Comparison of ENCODE assay signal across 20 cellular contexts in the genomic region with DNA sequence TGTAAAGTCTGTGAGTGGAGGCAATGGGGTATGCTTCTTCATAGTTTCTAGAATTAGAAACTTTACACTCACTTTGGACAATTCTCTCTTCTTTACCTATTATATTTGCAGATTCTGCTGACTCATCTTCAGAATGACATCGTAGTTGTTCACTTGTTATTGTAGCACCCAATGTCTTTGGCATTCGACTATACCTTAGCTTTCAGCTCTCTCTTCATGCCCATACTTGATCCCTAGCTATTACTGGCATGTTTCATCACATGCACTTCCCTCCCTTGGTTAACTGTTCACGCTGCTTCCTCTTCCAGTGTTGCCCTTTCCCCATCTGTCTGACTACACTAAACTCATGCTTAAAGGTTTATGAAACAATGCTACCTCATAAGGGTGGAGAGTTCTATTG.
A peak's percentile ranks its signal among the peaks of the same experiment; 100 is the strongest.
DNase-seq lines count a peak whose midpoint lies in the region; ATAC-seq and TF ChIP-seq lines count a peak whose summit lies in the region.
"Had no signal": no experiment of that assay in that cellular context is flagged by ENCODE, and none has a peak within 500 bp of the region (broad histone marks: within the 10 kb centered on the region; RNA-seq: fewer than 3 reads in every experiment).

No MANE protein-coding gene starts in this region.

- no peak for TF ChIP-seq POLR2A in IMR-90 (IDR thresholded peaks at IDR 0.05; ENCODE audit: low read depth, low read length)

- H2AFZ ChIP-seq in IMR-90 (replicated peaks; ENCODE audit: low read length, poor library complexity) = no peak overlapping the region

- H3K27me3 ChIP-seq in Caco-2 (replicated peaks; ENCODE audit: control insufficient read depth, insufficient read depth, low read length) = no peaks in the 10 kb centered on the region
- H3K27me3 ChIP-seq in IMR-90 (ENCODE audit: control insufficient read depth, insufficient read depth, low read length) = no peaks in the 10 kb centered on the region
- no peaks in the 10 kb centered on the region for H3K27me3 ChIP-seq in RWPE2 (ENCODE audit: insufficient read depth, poor library complexity, severe bottlenecking)
- no peaks in the 10 kb centered on the region for H3K27me3 ChIP-seq in left ventricle myocardium inferior (ENCODE audit: low read depth)
- H3K27me3 ChIP-seq: testis had no signal

- no peak overlapping the region for H3K27ac Mint-ChIP-seq in Caco-2 (ENCODE audit: unreplicated experiment)
- H3K27ac Mint-ChIP-seq: T-cell had no signal

- H2BK120ac ChIP-seq in IMR-90 (ENCODE audit: low read depth, low read length) = peak overlapping the region; percentile 80

- peak overlapping the region; percentile 91 for H2AK5ac ChIP-seq in IMR-90 (ENCODE audit: low read depth, low read length)

- no peak overlapping the region for H3K4me3 Mint-ChIP-seq in Caco-2 (ENCODE audit: unreplicated experiment)
- H3K4me3 Mint-ChIP-seq: T-cell had no signal

- H2AK9ac ChIP-seq in IMR-90 (replicated peaks; ENCODE audit: low read depth, low read length, poor library complexity) = no peak overlapping the region

- H3K4ac ChIP-seq in IMR-90 (ENCODE audit: low read depth, low read length) = peak overlapping the region; percentile 57; the same call in 1 of the 2 replicates

- H3K14ac ChIP-seq in IMR-90 (replicated peaks; ENCODE audit: low read depth, low read length) = peak overlapping the region; percentile 62

- DNase-seq in Caco-2 = no peak
- peak; percentile 41 for DNase-seq in IMR-90
- DNase-seq in RWPE2 (ENCODE audit: low spot score) = no peak
- DNase-seq in fibroblast of the aortic adventitia (ENCODE audit: low read depth) = peak; percentile 43
- DNase-seq in stimulated activated naive CD8-positive, alpha-beta T cell treated with anti-CD3 and anti-CD28 coated beads, Interleukin-15, Interleukin-2, amounts not matched to agents 100 U/mL and 50 U/mL, for 24 hours = no peak
- DNase-seq in hippocampal formation (lab: John Stamatoyannopoulos, UW) = no peak
- no peak for DNase-seq in left ventricle myocardium inferior
- DNase-seq in activated naive CD4-positive, alpha-beta T cell treated with Interleukin-2 at 50 U/mL for 16 hours = no peak
- DNase-seq: activated CD8-positive, alpha-beta memory T cell treated with anti-CD3 and anti-CD28 coated beads for 24 hours; amygdala; C1 segment of cervical spinal cord; DND-41; head of caudate nucleus; NCI-H1105 treated with DMSO at 0.1 percent for 48 hours; NCI-H345; stimulated activated CD4-positive, alpha-beta T cell treated with anti-CD3 and anti-CD28 coated beads, Interleukin-2, amount 100 ng/mL, for 48 hours; T-cell; testis; WERI-Rb-1 had no signal

- H3K4me3 ChIP-seq in Caco-2 (ENCODE audit: low read depth, low read length) = no peak overlapping the region
- no peak overlapping the region for H3K4me3 ChIP-seq in IMR-90 (ENCODE audit: insufficient read depth, low read depth, low read length)
- H3K4me3 ChIP-seq in RWPE2 (ENCODE audit: severe bottlenecking) = no peak overlapping the region
- no peak overlapping the region for H3K4me3 ChIP-seq in fibroblast of the aortic adventitia (ENCODE audit: low read depth, low read length)
- no peak overlapping the region for H3K4me3 ChIP-seq in left ventricle myocardium inferior
- H3K4me3 ChIP-seq: testis had no signal

- peak overlapping the region; percentile 93; the same call in 2 of the 3 replicates for H2BK15ac ChIP-seq in IMR-90 (ENCODE audit: low read depth, low read length)

- H3K4me1 ChIP-seq in Caco-2 (peaks cover 21% of the 10 kb centered on the region), IMR-90 (ENCODE audit: control insufficient read depth, insufficient read depth, low read length) (peaks cover 19% of the 10 kb centered on the region), RWPE2 (ENCODE audit: insufficient read depth, poor library complexity, severe bottlenecking) (peaks cover 46% of the 10 kb centered on the region), left ventricle myocardium inferior (no peaks in the 10 kb centered on the region)
- H3K4me1 ChIP-seq: testis had no signal

- dilution Hi-C loops in IMR-90 (cut with HindIII; ENCODE audit: low sequenced_read_pairs, unreplicated experiment) = loop anchor here (25.0 kb wide), 1 partner anchor 296 kb away; a partner anchor contains a TSS

- TSS peak; percentile 91 for BruUV-seq in Caco-2 (replicated peaks; lab: Mats Ljungman, UMichigan)
- no TSS peak for BruUV-seq in IMR-90 (replicated peaks; lab: Mats Ljungman, UMichigan)

- H4K20me1 ChIP-seq in IMR-90 (ENCODE audit: insufficient read depth, low read length) = no peaks in the 10 kb centered on the region

- peak overlapping the region; percentile 53 for H4K5ac ChIP-seq in IMR-90 (ENCODE audit: low read depth, low read length)

- in situ Hi-C loops in IMR-90 (cut with MboI; ENCODE audit: low sequenced_read_pairs) = no loop called here

- H2BK5ac ChIP-seq in IMR-90 (ENCODE audit: low read depth, low read length, poor library complexity, severe bottlenecking) = peak overlapping the region; percentile 56

- H4K91ac ChIP-seq in IMR-90 (ENCODE audit: insufficient read depth, low read depth, low read length) = peak overlapping the region; percentile 75

- no peaks in the 10 kb centered on the region for H3K27me3 Mint-ChIP-seq in Caco-2 (ENCODE audit: insufficient read depth, unreplicated experiment)

- H3K9me3 Mint-ChIP-seq in Caco-2 (ENCODE audit: unreplicated experiment) = peaks cover 16% of the 10 kb centered on the region
- H3K9me3 Mint-ChIP-seq: T-cell had no signal

- ATAC-seq in IMR-90 (ENCODE audit: low read depth) = no peak
- peak; percentile 94 for ATAC-seq in RWPE2 (ENCODE audit: low read depth)
- ATAC-seq in stimulated activated naive CD8-positive, alpha-beta T cell treated with anti-CD3 and anti-CD28 coated beads, Interleukin-15, Interleukin-2, amounts not matched to agents 100 U/mL and 50 U/mL, for 24 hours = no peak
- ATAC-seq: sciatic nerve, T-cell had no signal

- TF ChIP-seq RAD21 in IMR-90 (IDR thresholded peaks at IDR 0.05; ENCODE audit: low read length) = no peak

- TF ChIP-seq CTCF in Caco-2 (IDR thresholded peaks at IDR 0.05; ENCODE audit: insufficient read depth in 1 of 2, low read depth in 1 of 2, low read length in 1 of 2, severe bottlenecking in 1 of 2, unreplicated experiment in 1 of 2) (no peak), IMR-90 (conservative IDR thresholded peaks at IDR 0.05; ENCODE audit: low read depth, low read length) (no peak), RWPE2 (IDR thresholded peaks at IDR 0.05; ENCODE audit: poor library complexity, severe bottlenecking) (no peak), fibroblast of the aortic adventitia (IDR thresholded peaks at IDR 0.05; ENCODE audit: insufficient read depth, low read length) (no peak), left ventricle myocardium inferior (IDR thresholded peaks at IDR 0.05; ENCODE audit: borderline replicate concordance) (no peak)

- no peaks in the 10 kb centered on the region for H3K36me3 ChIP-seq in Caco-2 (ENCODE audit: control insufficient read depth, insufficient read depth, low read length)
- H3K36me3 ChIP-seq in IMR-90 (ENCODE audit: control insufficient read depth, insufficient read depth, low read length) = no peaks in the 10 kb centered on the region
- H3K36me3 ChIP-seq in RWPE2 (ENCODE audit: low read depth) = no peaks in the 10 kb centered on the region
- H3K36me3 ChIP-seq in left ventricle myocardium inferior = no peaks in the 10 kb centered on the region
- H3K36me3 ChIP-seq: WERI-Rb-1 had no signal

- peaks cover 5% of the 10 kb centered on the region for H3K36me3 Mint-ChIP-seq in Caco-2 (ENCODE audit: insufficient read depth, unreplicated experiment)
- H3K36me3 Mint-ChIP-seq: T-cell had no signal

- POLR2A ChIA-PET in Caco-2 (lab: Charles Lee) (no interaction called here), IMR-90 (lab: Charles Lee; ENCODE audit: unreplicated experiment) (no interaction called here)

- no peak overlapping the region for H3K56ac ChIP-seq in IMR-90 (ENCODE audit: extremely low read depth, insufficient read depth, low read length)

- no peak overlapping the region for H3K9ac ChIP-seq in IMR-90 (ENCODE audit: low read depth, low read length)

- H4K8ac ChIP-seq in IMR-90 (ENCODE audit: low read depth in 2 of 2, low read length in 2 of 2) = peak overlapping the region; percentile 53 to 85; a peak in 3 of 4 replicates

- peaks cover 16% of the 10 kb centered on the region for H3K4me1 Mint-ChIP-seq in Caco-2 (ENCODE audit: low read depth, unreplicated experiment)
- H3K4me1 Mint-ChIP-seq: T-cell had no signal

- CTCF ChIA-PET in Caco-2 (lab: Charles Lee) (no interaction called here), IMR-90 (lab: Yijun Ruan, JAX) (no interaction called here)

- 93% methylated on average over 2 of the region's 3 CpGs; no CpG with 5 or more reads in 1 of the 2 experiments for WGBS in IMR-90 (ENCODE audit: extremely low coverage in 2 of 2, insufficient read length in 1 of 2), 2 experiments

- H3K9me3 ChIP-seq in Caco-2 = no peaks in the 10 kb centered on the region
- H3K9me3 ChIP-seq in IMR-90 (ENCODE audit: control insufficient read depth, insufficient read depth, low read length) = no peaks in the 10 kb centered on the region
- no peaks in the 10 kb centered on the region for H3K9me3 ChIP-seq in RWPE2 (ENCODE audit: severe bottlenecking)
- no peaks in the 10 kb centered on the region for H3K9me3 ChIP-seq in left ventricle myocardium inferior (replicated peaks)
- H3K9me3 ChIP-seq: testis had no signal

- H3K9me1 ChIP-seq in IMR-90 (ENCODE audit: insufficient read depth, low read length) = peaks cover 2% of the 10 kb centered on the region

- H3K18ac ChIP-seq in IMR-90 (ENCODE audit: low read depth, low read length) = peak overlapping the region; percentile 60

- peak overlapping the region; percentile 19; the same call in 1 of the 2 replicates for H3K23ac ChIP-seq in IMR-90 (ENCODE audit: low read depth, low read length)

- H3K27ac ChIP-seq in IMR-90 (ENCODE audit: insufficient read depth, low read length) (peak overlapping the region; percentile 60; the same call in 1 of the 2 replicates), RWPE2 (ENCODE audit: poor library complexity, severe bottlenecking) (peak overlapping the region; percentile 73), left ventricle myocardium inferior (replicated peaks) (no peak overlapping the region)
- H3K27ac ChIP-seq: testis, WERI-Rb-1 had no signal

- intact Hi-C loops in Caco-2 (cut with micrococcal nuclease; ENCODE audit: unreplicated experiment) (loop anchor here (1.0 kb wide), 1 partner anchor 18 kb away; no protein-coding TSS in a partner anchor), IMR-90 (cut with micrococcal nuclease) (no loop called here), left ventricle myocardium inferior (cut with micrococcal nuclease) (no loop called here)

- H3K4me2 ChIP-seq in IMR-90 (ENCODE audit: low read depth, low read length) = no peak overlapping the region

- no peaks in the 10 kb centered on the region; a peak in 1 of 4 replicates for H3K79me1 ChIP-seq in IMR-90 (ENCODE audit: low read depth in 1 of 2, low read length in 2 of 2)

- peak overlapping the region; percentile 70 for H2BK20ac ChIP-seq in IMR-90 (ENCODE audit: low read depth, low read length)

TF ChIP-seq in IMR-90, 13 proteins besides CTCF, POLR2A, EP300 and RAD21:
- TF ChIP-seq RFX5 (IDR thresholded peaks at IDR 0.05; ENCODE audit: low read depth, low read length) = no peak
- peak; percentile 93 for TF ChIP-seq NFE2L2 (IDR thresholded peaks at IDR 0.05; ENCODE audit: low read depth, low read length)
- peak; percentile 90 for TF ChIP-seq MAFK (IDR thresholded peaks at IDR 0.05; ENCODE audit: low read depth, low read length)
TF ChIP-seq in IMR-90: peak in this region for 2.

Comparison
In these comparisons a context has a peak if more than half of its experiments do, and no peak if none do; other contexts are left out.
1. DNase-seq: peak in IMR-90 (single experiment) and fibroblast of the aortic adventitia (single experiment); none in Caco-2 (0 of 2), RWPE2 (single experiment), stimulated activated naive CD8-positive, alpha-beta T cell treated with anti-CD3 and anti-CD28 coated beads, Interleukin-15, Interleukin-2, amounts not matched to agents 100 U/mL and 50 U/mL, for 24 hours (single experiment), hippocampal formation (0 of 2), left ventricle myocardium inferior (single experiment) and activated naive CD4-positive, alpha-beta T cell treated with Interleukin-2 at 50 U/mL for 16 hours (single experiment).